In genomic region chr6:25695671-25696070, GRCh38 we compare ENCODE assay signal across 10 cellular contexts. TPM values are rescaled to one million over a fixed set of nuclear protein-coding genes. Genes with fewer than 3 reads are reported as not detected.
"Had no signal": no experiment of that assay in that cellular context is flagged by ENCODE, and none has a peak within 500 bp of the region (broad histone marks: within the 10 kb centered on the region; RNA-seq: fewer than 3 reads in every experiment).

No MANE protein-coding gene starts in this region.

- ATAC-seq: HepG2, K562 had no signal

- H3K27ac ChIP-seq: HL-60, KMS-11 had no signal

- H3K9me3 Mint-ChIP-seq: IgD-negative memory B cell had no signal

- H3K4me2 ChIP-seq: KMS-11 had no signal

- H3K27ac Mint-ChIP-seq: IgD-negative memory B cell had no signal

- H3K4me3 ChIP-seq: K562 had no signal

- H3K36me3 Mint-ChIP-seq: IgD-negative memory B cell had no signal

- H3K4me1 Mint-ChIP-seq: IgD-negative memory B cell had no signal

- H3K9ac ChIP-seq: KMS-11 had no signal

- H3K4me3 Mint-ChIP-seq: IgD-negative memory B cell had no signal

- DNase-seq: IMR-90, KBM-7, KG1 had no signal

RNA-seq across cellular contexts. Expression of gene SCGN, which starts 43.7 kb away (rescaled TPM):
- total RNA-seq: HT-29, HT1080, IMR-90, K562 had no signal
- polyA plus RNA-seq: IgD-negative memory B cell, IMR-90, K562 had no signal

RNA-seq across cellular contexts. Expression of gene SLC17A4, which starts 58.9 kb away (rescaled TPM):
- total RNA-seq: HT1080, IMR-90, K562 had no signal
- polyA plus RNA-seq: HepG2, IgD-negative memory B cell, IMR-90, K562 had no signal
